Comparison of ENCODE assay signal across 8 cellular contexts in the genomic region with DNA sequence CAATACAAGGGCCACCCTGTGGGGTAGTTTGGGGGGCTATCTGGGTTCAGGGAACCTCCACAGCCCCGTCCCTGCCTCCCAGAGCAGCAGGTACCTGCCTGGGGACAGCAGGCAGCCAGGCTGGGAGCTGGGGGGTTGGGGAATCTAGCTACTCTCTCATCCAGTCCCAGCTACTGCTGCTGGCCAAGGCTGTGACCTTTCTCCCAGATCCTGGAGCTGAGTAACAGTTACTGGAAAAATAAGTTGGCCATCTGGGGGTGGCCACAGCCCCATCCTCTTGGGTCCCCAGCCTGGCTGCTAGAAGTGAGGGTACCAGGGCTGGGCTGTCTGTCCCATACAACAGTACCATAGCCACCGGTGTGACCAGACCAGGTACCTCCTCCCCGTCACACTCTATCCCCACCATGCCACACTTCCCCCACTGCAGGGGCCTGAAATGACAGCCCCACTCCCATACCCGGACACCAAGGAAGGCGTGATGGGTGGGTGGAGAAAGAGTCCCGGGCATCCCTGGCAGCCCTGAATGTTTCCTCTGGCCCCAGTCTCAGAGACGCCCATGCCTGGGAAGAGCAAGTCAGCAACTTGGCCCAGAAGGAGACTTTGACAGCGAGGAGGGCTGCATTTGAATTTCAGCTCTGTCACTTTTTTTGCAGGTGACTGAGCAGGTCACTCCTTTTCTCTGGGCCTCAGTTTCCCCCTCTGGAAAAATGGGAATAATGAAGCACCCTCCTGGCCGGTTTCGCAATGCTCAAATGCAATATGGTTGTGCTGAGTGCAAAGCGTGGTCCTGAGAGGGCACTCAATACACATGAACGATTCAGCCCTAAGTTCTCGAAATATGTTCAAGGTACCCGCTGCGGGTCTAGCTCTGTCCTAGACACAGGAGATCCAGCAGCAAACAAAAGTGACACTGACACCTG. TPM values are rescaled to one million over a fixed set of nuclear protein-coding genes. Genes with fewer than 3 reads are reported as not detected.
DNase-seq lines count a peak whose midpoint lies in the region; ATAC-seq and TF ChIP-seq lines count a peak whose summit lies in the region.

No MANE protein-coding gene starts in this region.

- ATAC-seq in stimulated activated effector memory CD8-positive, alpha-beta T cell treated with anti-CD3 and anti-CD28 coated beads, Interleukin-12 subunit alpha, Interleukin-12 subunit beta, amount 100 ng/mL, for 72 hours = no peak
- no peak for ATAC-seq in GM19452 (IDR thresholded peaks at IDR 0.05; ENCODE audit: unreplicated experiment)

- H3K27me3 ChIP-seq in BLaER1 = no peaks in the 10 kb centered on the region
- no peaks in the 10 kb centered on the region for H3K27me3 ChIP-seq in adrenal gland
- peaks cover 7% of the 10 kb centered on the region for H3K27me3 ChIP-seq in hepatocyte
- no peaks in the 10 kb centered on the region for H3K27me3 ChIP-seq in sigmoid colon

- H3K9me3 ChIP-seq in BLaER1 (peaks cover 5% of the 10 kb centered on the region; the same call in 1 of the 2 replicates), adrenal gland (replicated peaks in 1 of 3) (no peaks in the 10 kb centered on the region), hepatocyte (ENCODE audit: low read depth) (no peaks in the 10 kb centered on the region), sigmoid colon (no peaks in the 10 kb centered on the region)

- H3K4me1 Mint-ChIP-seq in stimulated activated effector memory CD8-positive, alpha-beta T cell treated with anti-CD3 and anti-CD28 coated beads, Interleukin-12 subunit alpha, Interleukin-12 subunit beta, amount 100 ng/mL, for 72 hours = peaks cover 12% of the 10 kb centered on the region

- DNase-seq in adrenal gland (peak; percentile 68 to 90 (median 87)), hepatocyte (ENCODE audit: low spot score) (peak; percentile 50), sigmoid colon (peak; percentile 93), GM10248 (ENCODE audit: extremely low spot score) (no peak), SHP77 treated with DMSO at 0.1 percent for 48 hours (lab: John Stamatoyannopoulos, UW) (no peak)
- DNase-seq in stimulated activated effector memory CD8-positive, alpha-beta T cell treated with anti-CD3 and anti-CD28 coated beads, Interleukin-12 subunit alpha, Interleukin-12 subunit beta, amount 100 ng/mL, for 72 hours (ENCODE audit: low spot score in 2 of 2) = no peak

- TF ChIP-seq POLR2A in adrenal gland (IDR thresholded peaks at IDR 0.05) = no peak
- no peak for TF ChIP-seq POLR2A in sigmoid colon (IDR thresholded peaks at IDR 0.05)

- H3K9ac ChIP-seq in BLaER1 = peak overlapping the region; percentile 65; the same call in 1 of the 2 replicates

- no peak for TF ChIP-seq CTCF in adrenal gland (IDR thresholded peaks at IDR 0.05)
- TF ChIP-seq CTCF in hepatocyte (IDR thresholded peaks at IDR 0.05; ENCODE audit: poor library complexity) = no peak
- no peak for TF ChIP-seq CTCF in sigmoid colon (IDR thresholded peaks at IDR 0.05)
- no peak for TF ChIP-seq CTCF in GM10248 (IDR thresholded peaks at IDR 0.05; ENCODE audit: control extremely low read depth, extremely low read depth, low read depth, missing control alignments)

- H3K4me1 ChIP-seq in BLaER1 (peaks cover 51% of the 10 kb centered on the region), adrenal gland (replicated peaks in 1 of 2) (peaks cover 31 to 47% of the 10 kb centered on the region in 2 donors), hepatocyte (ENCODE audit: insufficient read depth) (peaks cover 24% of the 10 kb centered on the region), sigmoid colon (peaks cover 0 to 64% (median 58%) of the 10 kb centered on the region in 4 donors)

- H2AFZ ChIP-seq in hepatocyte = no peak overlapping the region

- H3K4me2 ChIP-seq in BLaER1 = peak overlapping the region; percentile 86
- peak overlapping the region; percentile 60 for H3K4me2 ChIP-seq in hepatocyte

- CTCF ChIA-PET in GM10248 (lab: Yijun Ruan, JAX) = interaction anchor here (1.1 to 2.2 kb wide), 4 partner anchors 10 to 283 kb away, joined by 3 to 6 read pairs (median 5); no protein-coding TSS in a partner anchor

- no peaks in the 10 kb centered on the region for H3K36me3 Mint-ChIP-seq in stimulated activated effector memory CD8-positive, alpha-beta T cell treated with anti-CD3 and anti-CD28 coated beads, Interleukin-12 subunit alpha, Interleukin-12 subunit beta, amount 100 ng/mL, for 72 hours

- 66 to 74% (median 72%) methylated on average over 13 to 15 of the region's 15 CpGs for WGBS in adrenal gland, 4 donors
- WGBS in hepatocyte (ENCODE audit: low lambda C conversion rate, missing lambda C conversion rate) = 79% methylated on average over 15 of the region's 15 CpGs
- 53 to 76% methylated on average over 15 of the region's 15 CpGs for WGBS in sigmoid colon, 2 donors

- peaks cover 3% of the 10 kb centered on the region for H3K9me3 Mint-ChIP-seq in stimulated activated effector memory CD8-positive, alpha-beta T cell treated with anti-CD3 and anti-CD28 coated beads, Interleukin-12 subunit alpha, Interleukin-12 subunit beta, amount 100 ng/mL, for 72 hours

- TF ChIP-seq EP300 in sigmoid colon (IDR thresholded peaks at IDR 0.05) = peak in 1 of 4 donors; percentile 9

- H3K36me3 ChIP-seq in BLaER1 (no peaks in the 10 kb centered on the region), adrenal gland (replicated peaks in 1 of 2) (no peaks in the 10 kb centered on the region), hepatocyte (replicated peaks; ENCODE audit: insufficient read depth, low read depth) (no peaks in the 10 kb centered on the region), sigmoid colon (no peaks in the 10 kb centered on the region)

- no peak overlapping the region for H3K27ac Mint-ChIP-seq in stimulated activated effector memory CD8-positive, alpha-beta T cell treated with anti-CD3 and anti-CD28 coated beads, Interleukin-12 subunit alpha, Interleukin-12 subunit beta, amount 100 ng/mL, for 72 hours

- H3K27ac ChIP-seq in BLaER1 (no peak overlapping the region), adrenal gland (peak overlapping the region; percentile 92 to 98 (median 96)), hepatocyte (peak overlapping the region; percentile 94), sigmoid colon (peak overlapping the region; percentile 93 to 99 (median 97))

- intact Hi-C loops in adrenal gland (cut with DNase I) = no loop called here
- intact Hi-C loops in sigmoid colon (cut with DNase I) = loop anchor here (1.0 to 5.0 kb wide), 4 partner anchors 23 to 93 kb away; no protein-coding TSS in a partner anchor

- no peaks in the 10 kb centered on the region for H3K9me2 ChIP-seq in hepatocyte (replicated peaks; ENCODE audit: insufficient read depth)

- no peak overlapping the region for H3K4me3 Mint-ChIP-seq in stimulated activated effector memory CD8-positive, alpha-beta T cell treated with anti-CD3 and anti-CD28 coated beads, Interleukin-12 subunit alpha, Interleukin-12 subunit beta, amount 100 ng/mL, for 72 hours

- POLR2A ChIA-PET in GM10248 (lab: Yijun Ruan, JAX) = no interaction called here

- H4K20me1 ChIP-seq in BLaER1 (no peaks in the 10 kb centered on the region), hepatocyte (ENCODE audit: insufficient read depth, poor library complexity, severe bottlenecking) (no peaks in the 10 kb centered on the region)

- no peaks in the 10 kb centered on the region for H3K79me2 ChIP-seq in hepatocyte

- H3K4me3 ChIP-seq in BLaER1 = no peak overlapping the region
- H3K4me3 ChIP-seq in adrenal gland = no peak overlapping the region
- H3K4me3 ChIP-seq in hepatocyte = no peak overlapping the region
- no peak overlapping the region for H3K4me3 ChIP-seq in sigmoid colon

RNA-seq across cellular contexts. Expression of gene NFIC, which starts 30.7 kb away (rescaled TPM):
- total RNA-seq in adrenal gland (100 to 1,000 TPM; 124 to 329 (median 236) TPM), hepatocyte (7.1 and 7.8 TPM in 2 replicates), sigmoid colon (100 to 1,000 TPM in 1 of 4 donors, 10 to 100 TPM in 3; 63.2 to 114 (median 74.2) TPM)
- polyA plus RNA-seq in adrenal gland (100 to 1,000 TPM in 1 of 3 donors, 10 to 100 TPM in 2; 34.9 to 154 (median 69.2) TPM), hepatocyte (20.9 and 30.5 TPM in 2 replicates), sigmoid colon (10 to 100 TPM in 2 of 3 donors, 1 to 10 TPM in 1; 9.0 to 45.7 (median 10.2) TPM)

Comparison
In these comparisons a context has a peak if more than half of its experiments do, and no peak if none do; other contexts are left out.
1. DNase-seq: peak in adrenal gland (7 of 7), hepatocyte (single experiment) and sigmoid colon (single experiment); none in stimulated activated effector memory CD8-positive, alpha-beta T cell treated with anti-CD3 and anti-CD28 coated beads, Interleukin-12 subunit alpha, Interleukin-12 subunit beta, amount 100 ng/mL, for 72 hours (0 of 2), GM10248 (single experiment) and SHP77 treated with DMSO at 0.1 percent for 48 hours (single experiment).